ENCODE assay signal across 9 cellular contexts in genomic region chr5:172175263-172175719, GRCh38. TPM values are rescaled to one million over a fixed set of nuclear protein-coding genes. Genes with fewer than 3 reads are reported as not detected.
DNase-seq lines count a peak whose midpoint lies in the region; ATAC-seq lines count a peak whose summit lies in the region.
"Had no signal": no experiment of that assay in that cellular context is flagged by ENCODE, and none has a peak within 500 bp of the region (broad histone marks: within the 10 kb centered on the region; RNA-seq: fewer than 3 reads in every experiment).

No MANE protein-coding gene starts in this region.

- peak overlapping the region; percentile 97 to 100 (median 98) for H3K27ac Mint-ChIP-seq in CD8-positive, alpha-beta memory T cell

- H3K36me3 ChIP-seq in CD8-positive, alpha-beta memory T cell (ENCODE audit: insufficient read depth, low read length): no peaks in the 10 kb centered on the region

- POLR2A ChIA-PET in CD8-positive, alpha-beta memory T cell (lab: Charles Lee): interaction anchor here (0.6 to 8.4 kb wide), 13 partner anchors 10 to 169 kb away, joined by 3 to 246 read pairs (median 6); partner anchors contain the start of genes FBXW11 and STK10

- H3K9me3 Mint-ChIP-seq in CD8-positive, alpha-beta memory T cell: no peaks in the 10 kb centered on the region

- H3K4me3 Mint-ChIP-seq in CD8-positive, alpha-beta memory T cell: peak overlapping the region; percentile 86 to 96 (median 93)

- H3K36me3 Mint-ChIP-seq in CD8-positive, alpha-beta memory T cell: peaks cover 7 to 56% (median 11%) of the 10 kb centered on the region in 3 donors

- peaks cover 88% of the 10 kb centered on the region for H3K4me1 ChIP-seq in CD8-positive, alpha-beta memory T cell (ENCODE audit: insufficient read depth, low read length)

- peak overlapping the region; percentile 79 for H3K4me3 ChIP-seq in CD8-positive, alpha-beta memory T cell (ENCODE audit: low read length)

- peak overlapping the region; percentile 71 for H3K27ac ChIP-seq in CD8-positive, alpha-beta memory T cell (ENCODE audit: low read depth, low read length)

- peaks cover 0 to 4% of the 10 kb centered on the region in 2 donors for H3K27me3 Mint-ChIP-seq in CD8-positive, alpha-beta memory T cell

- in situ Hi-C loops in KBM-7 (cut with MboI; ENCODE audit: low pct_unique_long_range_greater_than_20kb, low sequenced_read_pairs): no loop called here

- CTCF ChIA-PET in CD8-positive, alpha-beta memory T cell (lab: Charles Lee): interaction anchor here (0.8 to 14.7 kb wide), 13 partner anchors 11 to 168 kb away, joined by 3 to 340 read pairs (median 10); partner anchors contain the start of genes FBXW11 and STK10

- peak; percentile 44 for ATAC-seq in GM21447 (IDR thresholded peaks at IDR 0.05; ENCODE audit: unreplicated experiment)

- peaks cover 91 to 99% (median 99%) of the 10 kb centered on the region in 3 donors for H3K4me1 Mint-ChIP-seq in CD8-positive, alpha-beta memory T cell

- H3K9me3 ChIP-seq in CD8-positive, alpha-beta memory T cell (ENCODE audit: low read length): no peaks in the 10 kb centered on the region

- no peaks in the 10 kb centered on the region for H3K27me3 ChIP-seq in CD8-positive, alpha-beta memory T cell (ENCODE audit: insufficient read depth, low read length, poor library complexity, severe bottlenecking)

- DNase-seq in CD8-positive, alpha-beta memory T cell: peak; percentile 85 to 96 (median 87)
- DNase-seq in KBM-7: peak; percentile 93
- peak; percentile 92 for DNase-seq in activated CD4-positive, alpha-beta T cell treated with anti-CD3 and anti-CD28 coated beads, Interleukin-2, amount 50 U/mL, for 48 hours
- DNase-seq in glomerular visceral epithelial cell (ENCODE audit: extremely low spot score): peak; percentile 58
- peak; percentile 79 to 92 (median 85) for DNase-seq in stimulated activated CD4-positive, alpha-beta T cell treated with anti-CD3 and anti-CD28 coated beads, TNF-alpha, amount 100 ng/mL, for 24 hours (ENCODE audit: low read depth in 3 of 3)
- DNase-seq in NCI-H1092 (lab: John Stamatoyannopoulos, UW): no peak
- DNase-seq in islet precursor cell: no peak

RNA-seq across cellular contexts. Expression of gene STK10, which starts 12.7 kb away (rescaled TPM):
- total RNA-seq in CD8-positive, alpha-beta memory T cell: 100 to 1,000 TPM; 113 to 118 TPM
- polyA plus RNA-seq in CD8-positive, alpha-beta memory T cell: 170 TPM

RNA-seq across cellular contexts. Expression of gene EFCAB9, which starts 18.7 kb away (rescaled TPM):
- total RNA-seq in CD8-positive, alpha-beta memory T cell: not detected
- polyA plus RNA-seq in CD8-positive, alpha-beta memory T cell: not detected
- total RNA-seq: epithelial cell of proximal tubule had no signal

Comparison
In these comparisons a context has a peak if more than half of its experiments do, and no peak if none do; other contexts are left out.
1. DNase-seq: peak in CD8-positive, alpha-beta memory T cell (5 of 5), KBM-7 (single experiment), activated CD4-positive, alpha-beta T cell treated with anti-CD3 and anti-CD28 coated beads, Interleukin-2, amount 50 U/mL, for 48 hours (2 of 2), glomerular visceral epithelial cell (single experiment) and stimulated activated CD4-positive, alpha-beta T cell treated with anti-CD3 and anti-CD28 coated beads, TNF-alpha, amount 100 ng/mL, for 24 hours (3 of 3); none in NCI-H1092 (single experiment) and islet precursor cell (single experiment).